Comparison of ENCODE assay signal across 8 cellular contexts in the genomic region with DNA sequence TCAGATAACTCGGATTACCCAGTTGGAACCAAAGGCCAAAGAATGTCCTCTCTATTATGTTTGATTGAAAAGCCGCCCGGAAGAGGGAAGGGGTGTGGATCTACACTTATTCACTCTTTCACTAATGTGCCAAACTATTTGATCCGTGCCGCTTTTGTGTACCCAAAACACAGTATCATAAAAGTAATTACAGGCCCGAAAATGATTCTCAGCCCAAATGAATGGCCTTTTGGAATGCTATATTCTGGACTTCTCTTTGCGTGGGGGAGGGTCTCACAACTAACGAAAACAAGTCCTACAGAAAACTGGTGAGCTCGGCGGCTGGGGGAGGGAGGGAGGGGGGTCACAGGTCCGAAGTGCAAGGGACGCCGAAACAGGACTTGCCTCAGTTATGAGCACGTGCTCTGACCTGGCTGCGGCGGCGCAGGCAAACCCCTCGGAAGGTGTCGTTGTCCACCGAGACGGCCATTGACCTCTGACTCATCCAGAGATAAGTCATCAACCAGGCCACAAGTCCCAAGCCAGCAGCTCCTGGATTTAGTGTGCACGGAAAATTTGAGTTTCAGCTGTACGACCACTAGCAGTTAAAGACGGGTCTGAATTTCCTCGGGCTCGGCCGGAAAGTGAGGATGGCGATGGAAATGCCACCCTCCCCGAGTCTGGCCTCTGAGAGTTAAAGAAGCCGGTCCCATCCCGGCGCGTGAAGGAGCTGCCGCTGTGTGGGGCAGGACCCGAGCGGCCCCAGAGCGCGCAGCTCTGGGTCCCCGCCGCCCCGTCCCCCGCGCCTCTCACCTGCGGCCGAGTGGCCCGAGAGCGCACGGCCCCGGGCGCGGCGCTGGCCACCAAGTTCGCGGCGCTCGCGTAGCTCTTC. TPM values are rescaled to one million over a fixed set of nuclear protein-coding genes. Genes with fewer than 3 reads are reported as not detected.
DNase-seq lines count a peak whose midpoint lies in the region; ATAC-seq and TF ChIP-seq lines count a peak whose summit lies in the region.

No MANE protein-coding gene starts in this region.

- ATAC-seq in activated CD4-positive, CD25-positive, alpha-beta regulatory T cell treated with anti-CD3 and anti-CD28 coated beads, Interleukin-2, amount 50 U/mL, for 24 hours: no peak
- peak; percentile 73 to 78 (median 74) for ATAC-seq in right lobe of liver
- peak; percentile 76 for ATAC-seq in stimulated activated naive CD8-positive, alpha-beta T cell treated with anti-CD3 and anti-CD28 coated beads, Interleukin-15, amount 100 ng/mL, for 72 hours

- H3K4me3 ChIP-seq in ectodermal cell (ENCODE audit: insufficient read depth, low read depth, low read length): peak overlapping the region; percentile 72
- H3K4me3 ChIP-seq in right lobe of liver: peak overlapping the region; percentile 65 to 91 (median 77)

- peak overlapping the region; percentile 85 for H3K27ac ChIP-seq in ectodermal cell (ENCODE audit: insufficient read depth, low read depth, low read length, poor library complexity, severe bottlenecking)
- H3K27ac ChIP-seq in right lobe of liver: peak overlapping the region; percentile 94 to 99 (median 96)

- peak overlapping the region; percentile 57 to 72 for H3K4me3 Mint-ChIP-seq in stimulated activated naive CD8-positive, alpha-beta T cell treated with anti-CD3 and anti-CD28 coated beads, Interleukin-15, amount 100 ng/mL, for 72 hours

- H3K9me3 ChIP-seq in ectodermal cell (ENCODE audit: control insufficient read depth, low read length) (no peaks in the 10 kb centered on the region), right lobe of liver (no peaks in the 10 kb centered on the region)

- H3K36me3 ChIP-seq in ectodermal cell (ENCODE audit: control insufficient read depth, insufficient read depth, low read length) (peaks cover 2% of the 10 kb centered on the region), right lobe of liver (no peaks in the 10 kb centered on the region)

- DNase-seq in activated CD4-positive, CD25-positive, alpha-beta regulatory T cell treated with anti-CD3 and anti-CD28 coated beads, Interleukin-2, amount 50 U/mL, for 72 hours: peak; percentile 34
- DNase-seq in RPMI7951 (ENCODE audit: low read depth) (peak; percentile 66), right lobe of liver (peak; percentile 89 to 94 (median 93)), NCI-H1694 (lab: John Stamatoyannopoulos, UW) (no peak)
- peak; percentile 4 to 41 for DNase-seq in stimulated activated naive CD8-positive, alpha-beta T cell treated with anti-CD3 and anti-CD28 coated beads, Interleukin-15, amount 100 ng/mL, for 72 hours
- DNase-seq in activated CD4-positive, CD25-positive, alpha-beta regulatory T cell (lab: John Stamatoyannopoulos, UW): no peak

- H3K27me3 ChIP-seq in ectodermal cell (ENCODE audit: control insufficient read depth, insufficient read depth, low read length, poor library complexity, severe bottlenecking): peaks cover 10% of the 10 kb centered on the region
- H3K27me3 ChIP-seq in right lobe of liver: no peaks in the 10 kb centered on the region

- no peak overlapping the region for H3K27ac Mint-ChIP-seq in stimulated activated naive CD8-positive, alpha-beta T cell treated with anti-CD3 and anti-CD28 coated beads, Interleukin-15, amount 100 ng/mL, for 72 hours

- peaks cover 10% of the 10 kb centered on the region for H3K4me1 ChIP-seq in ectodermal cell (ENCODE audit: control insufficient read depth, insufficient read depth, low read length)
- H3K4me1 ChIP-seq in right lobe of liver: peaks cover 0 to 46% (median 12%) of the 10 kb centered on the region in 4 donors

- no peak for TF ChIP-seq CTCF in right lobe of liver (IDR thresholded peaks at IDR 0.05)

- H3K27me3 Mint-ChIP-seq in stimulated activated naive CD8-positive, alpha-beta T cell treated with anti-CD3 and anti-CD28 coated beads, Interleukin-15, amount 100 ng/mL, for 72 hours: peaks cover 74% of the 10 kb centered on the region

- H3K4me1 Mint-ChIP-seq in stimulated activated naive CD8-positive, alpha-beta T cell treated with anti-CD3 and anti-CD28 coated beads, Interleukin-15, amount 100 ng/mL, for 72 hours: peaks cover 8% of the 10 kb centered on the region

- TF ChIP-seq POLR2A in right lobe of liver (IDR thresholded peaks at IDR 0.05): no peak

- H3K9me3 Mint-ChIP-seq in stimulated activated naive CD8-positive, alpha-beta T cell treated with anti-CD3 and anti-CD28 coated beads, Interleukin-15, amount 100 ng/mL, for 72 hours: no peaks in the 10 kb centered on the region

- intact Hi-C loops in right lobe of liver (cut with DNase I): no loop called here

- 0% methylated on average over 54 to 57 of the region's 57 CpGs for WGBS in ectodermal cell, 2 experiments
- 10% methylated on average over 11 of the region's 57 CpGs for WGBS in right lobe of liver (ENCODE audit: insufficient coverage, low coverage, low lambda C conversion rate, missing lambda C conversion rate)

RNA-seq across cellular contexts. Expression of gene SH3D19, which starts 0.7 kb away (rescaled TPM):
- 4.3 and 6.1 TPM in 2 replicates for total RNA-seq in RPMI7951 (2014; rRNA removed; shearing (Covaris generic))
- polyA plus RNA-seq in ectodermal cell (2013, experiment 1 of 4): 35.6 TPM
- 38.5 TPM for polyA plus RNA-seq in ectodermal cell (2013, experiment 2 of 4)
- 20.9 TPM for polyA plus RNA-seq in ectodermal cell (2013, experiment 3 of 4)
- 24.0 TPM for polyA plus RNA-seq in ectodermal cell (2013, experiment 4 of 4)
- total RNA-seq in right lobe of liver: 10 to 100 TPM; 40.2 to 53.8 (median 46.9) TPM

RNA-seq across cellular contexts. Expression of gene PRSS48, which starts 47.7 kb away (rescaled TPM):
- total RNA-seq in RPMI7951 (2014; rRNA removed; shearing (Covaris generic)): not detected in 2 replicates
- polyA plus RNA-seq in ectodermal cell (2013, experiment 1 of 4): not detected
- polyA plus RNA-seq in ectodermal cell (2013, experiment 2 of 4): not detected
- not detected for polyA plus RNA-seq in ectodermal cell (2013, experiment 3 of 4)
- not detected for polyA plus RNA-seq in ectodermal cell (2013, experiment 4 of 4)
- total RNA-seq in right lobe of liver: not detected

Comparison
In these comparisons a context has a peak if more than half of its experiments do, and no peak if none do; other contexts are left out.
1. DNase-seq: peak in activated CD4-positive, CD25-positive, alpha-beta regulatory T cell treated with anti-CD3 and anti-CD28 coated beads, Interleukin-2, amount 50 U/mL, for 72 hours (single experiment), RPMI7951 (single experiment), right lobe of liver (3 of 3) and stimulated activated naive CD8-positive, alpha-beta T cell treated with anti-CD3 and anti-CD28 coated beads, Interleukin-15, amount 100 ng/mL, for 72 hours (2 of 2); none in NCI-H1694 (single experiment) and activated CD4-positive, CD25-positive, alpha-beta regulatory T cell (0 of 4).
2. ATAC-seq: peak in right lobe of liver (4 of 4) and stimulated activated naive CD8-positive, alpha-beta T cell treated with anti-CD3 and anti-CD28 coated beads, Interleukin-15, amount 100 ng/mL, for 72 hours (single experiment); none in activated CD4-positive, CD25-positive, alpha-beta regulatory T cell treated with anti-CD3 and anti-CD28 coated beads, Interleukin-2, amount 50 U/mL, for 24 hours (0 of 2).